Comparison of ENCODE assay signal across 21 cellular contexts in genomic region chr1:221760895-221761294, GRCh38. TPM values are rescaled to one million over a fixed set of nuclear protein-coding genes. Genes with fewer than 3 reads are reported as not detected.
A peak's percentile ranks its signal among the peaks of the same experiment; 100 is the strongest.
DNase-seq lines count a peak whose midpoint lies in the region; ATAC-seq and TF ChIP-seq lines count a peak whose summit lies in the region.
"Had no signal": no experiment of that assay in that cellular context is flagged by ENCODE, and none has a peak within 500 bp of the region (broad histone marks: within the 10 kb centered on the region; RNA-seq: fewer than 3 reads in every experiment).

No MANE protein-coding gene starts in this region.

- H3K9me3 Mint-ChIP-seq in activated naive CD8-positive, alpha-beta T cell (ENCODE audit: low read depth), result no peaks in the 10 kb centered on the region
- H3K9me3 Mint-ChIP-seq in activated CD8-positive, alpha-beta memory T cell treated with anti-CD3 and anti-CD28 coated beads, Interleukin-2, amount 10 ng/mL, durations not matched to agents 7 days and 5 days (ENCODE audit: low read depth), result no peaks in the 10 kb centered on the region
- H3K9me3 Mint-ChIP-seq: activated naive CD4-positive, alpha-beta T cell treated with anti-CD3 and anti-CD28 coated beads, Interleukin-2, amount 50 U/mL, for 24 hours; activated T-cell treated with anti-CD3 and anti-CD28 coated beads, Interleukin-2, amount 50 U/mL, for 72 hours had no signal

- DNase-seq in NCI-H2029 (lab: John Stamatoyannopoulos, UW) (no peak), HEK293T (ENCODE audit: extremely low spot score) (no peak)
- no peak for DNase-seq in activated CD8-positive, alpha-beta memory T cell treated with anti-CD3 and anti-CD28 coated beads, Interleukin-2, amount 10 ng/mL, durations not matched to agents 7 days and 5 days
- DNase-seq: activated T-cell treated with anti-CD3 and anti-CD28 coated beads, Interleukin-2, amount 50 U/mL, for 72 hours; COR-L47; DND-41; effector CD4-positive, alpha-beta T cell; hippocampal formation; KBM-7; MV-4-11; NCI-H2029 treated with DMSO at 0.1 percent for 48 hours; NCI-H446 treated with DMSO at 0.1 percent for 48 hours; nucleus accumbens; uterus had no signal

- ATAC-seq in GM18511 (IDR thresholded peaks at IDR 0.05; ENCODE audit: unreplicated experiment), result peak; percentile 4
- ATAC-seq in GM19463 (IDR thresholded peaks at IDR 0.05; ENCODE audit: unreplicated experiment), result peak; percentile 1
- peak; percentile 2 for ATAC-seq in HG03354 (IDR thresholded peaks at IDR 0.05; ENCODE audit: poor library complexity, severe bottlenecking, unreplicated experiment)
- ATAC-seq in activated CD8-positive, alpha-beta memory T cell treated with anti-CD3 and anti-CD28 coated beads, Interleukin-2, amount 10 ng/mL, durations not matched to agents 7 days and 5 days, result no peak
- ATAC-seq in GM18520 (IDR thresholded peaks at IDR 0.05; ENCODE audit: unreplicated experiment), result no peak
- ATAC-seq: A549 had no signal

- CTCF ChIA-PET in activated CD8-positive, alpha-beta memory T cell treated with anti-CD3 and anti-CD28 coated beads, Interleukin-2, amount 10 ng/mL, durations not matched to agents 7 days and 5 days (lab: Charles Lee), result interaction anchor here (1.7 kb wide), 1 partner anchor 16 kb away, joined by 4 read pairs; no protein-coding TSS in a partner anchor
- CTCF ChIA-PET in HEK293T (lab: Yijun Ruan, JAX), result no interaction called here

- no peaks in the 10 kb centered on the region for H3K36me3 Mint-ChIP-seq in activated naive CD8-positive, alpha-beta T cell
- H3K36me3 Mint-ChIP-seq in activated CD8-positive, alpha-beta memory T cell treated with anti-CD3 and anti-CD28 coated beads, Interleukin-2, amount 10 ng/mL, durations not matched to agents 7 days and 5 days, result peaks cover 9% of the 10 kb centered on the region
- H3K36me3 Mint-ChIP-seq: activated naive CD4-positive, alpha-beta T cell treated with anti-CD3 and anti-CD28 coated beads, Interleukin-2, amount 50 U/mL, for 24 hours had no signal

- H3K27ac Mint-ChIP-seq in activated naive CD8-positive, alpha-beta T cell, result peak overlapping the region; percentile 24
- H3K27ac Mint-ChIP-seq in activated CD8-positive, alpha-beta memory T cell treated with anti-CD3 and anti-CD28 coated beads, Interleukin-2, amount 10 ng/mL, durations not matched to agents 7 days and 5 days, result no peak overlapping the region

- H3K27me3 Mint-ChIP-seq in activated naive CD8-positive, alpha-beta T cell, result no peaks in the 10 kb centered on the region
- no peaks in the 10 kb centered on the region for H3K27me3 Mint-ChIP-seq in activated CD8-positive, alpha-beta memory T cell treated with anti-CD3 and anti-CD28 coated beads, Interleukin-2, amount 10 ng/mL, durations not matched to agents 7 days and 5 days
- H3K27me3 Mint-ChIP-seq: activated naive CD4-positive, alpha-beta T cell treated with anti-CD3 and anti-CD28 coated beads, Interleukin-2, amount 50 U/mL, for 24 hours had no signal

- POLR2A ChIA-PET in HEK293T (lab: Yijun Ruan, JAX), result no interaction called here

- H3K4me1 Mint-ChIP-seq in activated naive CD8-positive, alpha-beta T cell (ENCODE audit: low read depth), result peaks cover 9% of the 10 kb centered on the region
- peaks cover 48% of the 10 kb centered on the region for H3K4me1 Mint-ChIP-seq in activated CD8-positive, alpha-beta memory T cell treated with anti-CD3 and anti-CD28 coated beads, Interleukin-2, amount 10 ng/mL, durations not matched to agents 7 days and 5 days

- no peak overlapping the region for H3K4me3 Mint-ChIP-seq in activated naive CD8-positive, alpha-beta T cell
- H3K4me3 Mint-ChIP-seq in activated CD8-positive, alpha-beta memory T cell treated with anti-CD3 and anti-CD28 coated beads, Interleukin-2, amount 10 ng/mL, durations not matched to agents 7 days and 5 days, result no peak overlapping the region
- H3K4me3 Mint-ChIP-seq: activated naive CD4-positive, alpha-beta T cell treated with anti-CD3 and anti-CD28 coated beads, Interleukin-2, amount 50 U/mL, for 24 hours had no signal

TF ChIP-seq in HEK293T, 16 proteins besides CTCF, POLR2A, EP300 and RAD21:
- TF ChIP-seq BHLHE40 (IDR thresholded peaks at IDR 0.05; ENCODE audit: borderline replicate concordance), result no peak
- TF ChIP-seq HDGF (IDR thresholded peaks at IDR 0.05; ENCODE audit: borderline replicate concordance), result no peak
- TF ChIP-seq FOXK2 (IDR thresholded peaks at IDR 0.05), result no peak
- no peak for TF ChIP-seq FOXA1 (IDR thresholded peaks at IDR 0.05)
- no peak for TF ChIP-seq LEF1 (IDR thresholded peaks at IDR 0.05; ENCODE audit: borderline replicate concordance)
- TF ChIP-seq SUZ12 (IDR thresholded peaks at IDR 0.05), result no peak
- no peak for TF ChIP-seq ZNF384 (IDR thresholded peaks at IDR 0.05)
- no peak for TF ChIP-seq CTBP1 (IDR thresholded peaks at IDR 0.05; ENCODE audit: borderline replicate concordance)

RNA-seq across cellular contexts. Expression of gene DUSP10, which starts 19.0 kb away (rescaled TPM):
- total RNA-seq in activated CD8-positive, alpha-beta memory T cell treated with anti-CD3 and anti-CD28 coated beads, Interleukin-2, amount 10 ng/mL, durations not matched to agents 7 days and 5 days, result 10 to 100 TPM; 14.3 to 46.3 TPM

Comparison
In these comparisons a context has a peak if more than half of its experiments do, and no peak if none do; other contexts are left out.
1. ATAC-seq: peak in GM18511 (single experiment), GM19463 (single experiment) and HG03354 (single experiment); none in activated CD8-positive, alpha-beta memory T cell treated with anti-CD3 and anti-CD28 coated beads, Interleukin-2, amount 10 ng/mL, durations not matched to agents 7 days and 5 days (single experiment) and GM18520 (single experiment).